20 cellular contexts compared by ENCODE assay signal in the genomic region with DNA sequence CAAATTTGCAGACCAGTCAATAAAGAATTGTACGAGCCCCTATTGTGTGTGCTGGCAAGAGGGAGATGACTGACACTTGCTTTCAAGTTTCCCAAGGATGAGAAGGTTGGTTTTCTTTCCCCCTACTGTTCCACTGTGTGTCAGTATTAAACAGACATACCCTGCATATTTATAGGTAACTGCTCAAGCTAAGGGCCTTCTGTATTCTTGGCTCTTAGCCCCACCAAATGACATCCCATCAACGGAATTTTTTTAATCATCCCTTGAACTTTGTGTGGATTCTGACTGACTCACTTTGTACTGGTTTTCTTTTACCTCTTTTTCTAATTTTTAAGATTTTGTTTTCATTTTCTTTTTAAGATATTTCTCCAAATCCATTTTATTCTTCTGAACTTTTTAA.
DNase-seq lines count a peak whose midpoint lies in the region; TF ChIP-seq lines count a peak whose summit lies in the region.
"Had no signal": no experiment of that assay in that cellular context is flagged by ENCODE, and none has a peak within 500 bp of the region (broad histone marks: within the 10 kb centered on the region; RNA-seq: fewer than 3 reads in every experiment).

No MANE protein-coding gene starts in this region.

- H3K36me3 ChIP-seq in adipocyte (ENCODE audit: control insufficient read depth, insufficient read depth, low read length, severe bottlenecking) (no peaks in the 10 kb centered on the region), right atrium auricular region (no peaks in the 10 kb centered on the region)
- H3K36me3 ChIP-seq: upper lobe of right lung had no signal

- TF ChIP-seq CTCF in AG04450 (IDR thresholded peaks at IDR 0.05; ENCODE audit: low read depth, low read length) (no peak), HFFc6 (IDR thresholded peaks at IDR 0.05) (no peak), right atrium auricular region (IDR thresholded peaks at IDR 0.05) (no peak)

- no peak overlapping the region for H3K9ac ChIP-seq in adipocyte (ENCODE audit: low read length)

- DNase-seq in AG04450 (ENCODE audit: low read depth, low spot score) (peak; percentile 13), HFFc6 (peak; percentile 61), adipocyte (ENCODE audit: low read depth) (peak; percentile 49), iris pigment epithelial cell (ENCODE audit: low read depth) (peak; percentile 90), right atrium auricular region (ENCODE audit: low spot score) (no peak), COLO829 (ENCODE audit: low spot score) (no peak), erythroblast (lab: John Stamatoyannopoulos, UW) (no peak)
- DNase-seq in stimulated activated CD4-positive, alpha-beta T cell treated with anti-CD3 and anti-CD28 coated beads, Interleukin-12 subunit alpha, Interleukin-12 subunit beta, amount 100 ng/mL, for 4 hours: no peak
- DNase-seq: activated CD4-positive, alpha-beta memory T cell treated with anti-CD3 and anti-CD28 coated beads, Interleukin-2, amount 10 ng/mL, durations not matched to agents 7 days and 5 days; activated naive CD4-positive, alpha-beta T cell treated with anti-CD3 and anti-CD28 coated beads, Interleukin-2, amount 50 U/mL, for 16 hours; activated T-cell treated with anti-CD3 and anti-CD28 coated beads, Interleukin-2, amount 50 U/mL, for 4 hours; caudate nucleus; hippocampal formation; kidney; natural killer cell; NCI-H1092; NCI-H774; stimulated activated naive CD8-positive, alpha-beta T cell treated with anti-CD3 and anti-CD28 coated beads, Interleukin-15, Interleukin-2, amounts not matched to agents 100 U/mL and 50 U/mL, for 24 hours; upper lobe of right lung had no signal

- H3K36me3 Mint-ChIP-seq in HFFc6 (ENCODE audit: low read depth): no peaks in the 10 kb centered on the region
- H3K36me3 Mint-ChIP-seq: memory B cell, natural killer cell had no signal

- H3K4me3 ChIP-seq in AG04450 (ENCODE audit: low read depth, low read length) (no peak overlapping the region), adipocyte (ENCODE audit: low read length) (no peak overlapping the region), right atrium auricular region (no peak overlapping the region)
- H3K4me3 ChIP-seq: upper lobe of right lung had no signal

- no peaks in the 10 kb centered on the region; the same call in 1 of the 2 replicates for H3K27me3 Mint-ChIP-seq in HFFc6 (ENCODE audit: insufficient read depth)

- POLR2A ChIA-PET in AG04450 (lab: Yijun Ruan, JAX): no interaction called here

- CTCF ChIA-PET in AG04450 (lab: Charles Lee): interaction anchor here (1.0 to 1.4 kb wide), 2 partner anchors 12 to 69 kb away, joined by 5 read pairs; no protein-coding TSS in a partner anchor

- H3K4me1 Mint-ChIP-seq in HFFc6 (ENCODE audit: low read depth): peaks cover 23% of the 10 kb centered on the region
- H3K4me1 Mint-ChIP-seq: activated CD4-positive, alpha-beta memory T cell treated with anti-CD3 and anti-CD28 coated beads, Interleukin-2, amount 10 ng/mL, durations not matched to agents 7 days and 5 days; memory B cell; natural killer cell had no signal

- H3K9me3 ChIP-seq in AG04450 (ENCODE audit: control insufficient read depth, insufficient read depth, low read length) (no peaks in the 10 kb centered on the region), adipocyte (ENCODE audit: control insufficient read depth, low read length) (no peaks in the 10 kb centered on the region), right atrium auricular region (no peaks in the 10 kb centered on the region)
- H3K9me3 ChIP-seq: upper lobe of right lung had no signal

- peak overlapping the region; percentile 18 for H3K4me3 Mint-ChIP-seq in HFFc6
- H3K4me3 Mint-ChIP-seq: activated CD4-positive, alpha-beta memory T cell treated with anti-CD3 and anti-CD28 coated beads, Interleukin-2, amount 10 ng/mL, durations not matched to agents 7 days and 5 days; activated T-cell treated with anti-CD3 and anti-CD28 coated beads, Interleukin-2, amount 50 U/mL, for 4 hours; memory B cell; natural killer cell had no signal

- H3K27me3 ChIP-seq in AG04450 (ENCODE audit: control insufficient read depth, insufficient read depth, low read length) (no peaks in the 10 kb centered on the region), adipocyte (replicated peaks; ENCODE audit: control insufficient read depth, insufficient read depth, low read length) (no peaks in the 10 kb centered on the region), right atrium auricular region (no peaks in the 10 kb centered on the region)
- H3K27me3 ChIP-seq: upper lobe of right lung had no signal

- no peaks in the 10 kb centered on the region for H3K9me3 Mint-ChIP-seq in HFFc6
- H3K9me3 Mint-ChIP-seq: activated CD4-positive, alpha-beta memory T cell treated with anti-CD3 and anti-CD28 coated beads, Interleukin-2, amount 10 ng/mL, durations not matched to agents 7 days and 5 days; activated T-cell treated with anti-CD3 and anti-CD28 coated beads, Interleukin-2, amount 50 U/mL, for 4 hours; memory B cell; natural killer cell had no signal

- H3K4me1 ChIP-seq in adipocyte (ENCODE audit: control insufficient read depth, insufficient read depth, low read length) (peaks cover 4% of the 10 kb centered on the region), right atrium auricular region (no peaks in the 10 kb centered on the region)
- H3K4me1 ChIP-seq: upper lobe of right lung had no signal

- peak overlapping the region; percentile 22; the same call in 1 of the 2 replicates for H3K27ac Mint-ChIP-seq in HFFc6
- H3K27ac Mint-ChIP-seq: activated CD4-positive, alpha-beta memory T cell treated with anti-CD3 and anti-CD28 coated beads, Interleukin-2, amount 10 ng/mL, durations not matched to agents 7 days and 5 days; memory B cell; natural killer cell had no signal

- no peak for TF ChIP-seq POLR2A in erythroblast (IDR thresholded peaks at IDR 0.05; ENCODE audit: low read length)

- H3K27ac ChIP-seq in AG04450 (ENCODE audit: low read depth, low read length) (no peak overlapping the region), right atrium auricular region (no peak overlapping the region)
- H3K27ac ChIP-seq: upper lobe of right lung had no signal

Comparison
In these comparisons a context has a peak if more than half of its experiments do, and no peak if none do; other contexts are left out.
1. DNase-seq: peak in AG04450 (single experiment), HFFc6 (single experiment), adipocyte (single experiment) and iris pigment epithelial cell (single experiment); none in right atrium auricular region (single experiment), COLO829 (single experiment), erythroblast (0 of 2) and stimulated activated CD4-positive, alpha-beta T cell treated with anti-CD3 and anti-CD28 coated beads, Interleukin-12 subunit alpha, Interleukin-12 subunit beta, amount 100 ng/mL, for 4 hours (single experiment).